10 cellular contexts compared by ENCODE assay signal in genomic region chr11:3920148-3920852, GRCh38.
A peak's percentile ranks its signal among the peaks of the same experiment; 100 is the strongest.
DNase-seq lines count a peak whose midpoint lies in the region; ATAC-seq and TF ChIP-seq lines count a peak whose summit lies in the region.
"Had no signal": no experiment of that assay in that cellular context is flagged by ENCODE, and none has a peak within 500 bp of the region (broad histone marks: within the 10 kb centered on the region; RNA-seq: fewer than 3 reads in every experiment).

No MANE protein-coding gene starts in this region.

- H3K9ac ChIP-seq in H9 (ENCODE audit: extremely low read depth, insufficient read length, low read length): no peak overlapping the region

- H2BK15ac ChIP-seq in H9 (ENCODE audit: low read depth, low read length): no peak overlapping the region

- H3K4me1 ChIP-seq in prostate gland (replicated peaks) (no peaks in the 10 kb centered on the region), H9 (ENCODE audit: insufficient read depth, low read length) (no peaks in the 10 kb centered on the region)

- H3K9me3 Mint-ChIP-seq in H9: peaks cover 3 to 11% of the 10 kb centered on the region in 2 experiments; a peak in 4 of 5 replicates

- TF ChIP-seq CTCF in prostate gland (IDR thresholded peaks at IDR 0.05) (no peak), H9 (conservative IDR thresholded peaks at IDR 0.05) (no peak)

- no peaks in the 10 kb centered on the region for H3K36me3 ChIP-seq in prostate gland
- H3K36me3 ChIP-seq: adrenal gland, thyroid gland had no signal

- no peak overlapping the region for H4K5ac ChIP-seq in H9 (ENCODE audit: insufficient read length, low read depth, low read length)

- no peaks in the 10 kb centered on the region for H3K23me2 ChIP-seq in H9 (ENCODE audit: insufficient read length, low read depth, low read length, poor library complexity, severe bottlenecking)

- H3K79me2 ChIP-seq in H9 (ENCODE audit: insufficient read depth, low read length): no peaks in the 10 kb centered on the region

- no peak overlapping the region for H2BK120ac ChIP-seq in H9 (ENCODE audit: low read depth, low read length, poor library complexity, severe bottlenecking)

- peak; percentile 61 for ATAC-seq in GM21526 (IDR thresholded peaks at IDR 0.05; ENCODE audit: low FRiP score, unreplicated experiment)
- ATAC-seq in left cardiac atrium: peak in 1 of 2 donors; percentile 74

- H3K27ac ChIP-seq in prostate gland: no peak overlapping the region
- no peak overlapping the region for H3K27ac ChIP-seq in H9 (ENCODE audit: insufficient read length, low read depth, low read length)
- H3K27ac ChIP-seq: adrenal gland, thyroid gland had no signal

- no peak overlapping the region for H3T11ph ChIP-seq in H9 (ENCODE audit: low read length)

- no peaks in the 10 kb centered on the region for H3K4me1 Mint-ChIP-seq in H9

- H3K4ac ChIP-seq in H9 (ENCODE audit: low read depth, low read length): no peak overlapping the region

- no peak overlapping the region for H2AK5ac ChIP-seq in H9 (ENCODE audit: insufficient read length, low read length)

- no peak for TF ChIP-seq POLR2A in prostate gland (IDR thresholded peaks at IDR 0.05)

- H3K9me3 ChIP-seq in prostate gland: no peaks in the 10 kb centered on the region
- no peaks in the 10 kb centered on the region for H3K9me3 ChIP-seq in H9 (ENCODE audit: control insufficient read depth, low read depth, low read length)
- H3K9me3 ChIP-seq: adrenal gland, thyroid gland had no signal

- H3K4me3 Mint-ChIP-seq in H9: no peak overlapping the region

- peak; percentile 10 for DNase-seq in NCI-H2171 (lab: John Stamatoyannopoulos, UW)
- DNase-seq in activated T-cell treated with anti-CD3 and anti-CD28 coated beads for 24 hours (ENCODE audit: low read depth): peak; percentile 70
- peak; percentile 46 for DNase-seq in left cardiac atrium
- peak; percentile 43 to 48 for DNase-seq in stimulated activated CD8-positive, alpha-beta memory T cell treated with anti-CD3 and anti-CD28 coated beads, Interleukin-7, amount 100 ng/mL, for 1 hour (ENCODE audit: low read depth in 2 of 2)
- no peak for DNase-seq in prostate gland (ENCODE audit: low spot score)
- DNase-seq in H9: no peak
- no peak for DNase-seq in NCI-H748 (lab: John Stamatoyannopoulos, UW; ENCODE audit: unreplicated experiment)

- no peak overlapping the region for H2AFZ ChIP-seq in H9 (ENCODE audit: low read length)

- peaks cover 0 to 4% (median 2%) of the 10 kb centered on the region in 3 experiments; a peak in 2 of 7 replicates for H3K36me3 Mint-ChIP-seq in H9 (ENCODE audit: insufficient read depth in 1 of 3, low read depth in 3 of 3)

- no peaks in the 10 kb centered on the region for H3K79me1 ChIP-seq in H9 (ENCODE audit: insufficient read depth, low read depth, low read length, poor library complexity, severe bottlenecking)

- H2BK5ac ChIP-seq in H9 (ENCODE audit: insufficient read length, low read length): no peak overlapping the region

- no peak overlapping the region for H3K18ac ChIP-seq in H9 (ENCODE audit: insufficient read length, low read depth, low read length)

- no peak overlapping the region for H2BK20ac ChIP-seq in H9 (ENCODE audit: low read depth, low read length, poor library complexity, severe bottlenecking)

- no peak overlapping the region for H3K27ac Mint-ChIP-seq in H9

- H4K91ac ChIP-seq in H9 (ENCODE audit: insufficient read length, low read depth, low read length): no peak overlapping the region

- no peak overlapping the region for H4K8ac ChIP-seq in H9 (replicated peaks; ENCODE audit: insufficient read length, low read depth, low read length)

- no peaks in the 10 kb centered on the region for H4K20me1 ChIP-seq in H9 (ENCODE audit: control insufficient read depth, insufficient read depth, insufficient read length)

- WGBS in prostate gland: 66% methylated on average over 2 of the region's 2 CpGs
- WGBS in H9 (ENCODE audit: extremely low coverage, insufficient read length, low lambda C conversion rate): no CpG with 5 or more reads among the region's 2 CpGs

- H3K4me2 ChIP-seq in H9 (ENCODE audit: insufficient read depth, insufficient read length, low read length): no peak overlapping the region

- intact Hi-C loops in left cardiac atrium (cut with DNase I): no loop called here
- intact Hi-C loops in prostate gland (cut with DNase I): no loop called here

- no peak overlapping the region for H3K4me3 ChIP-seq in prostate gland
- H3K4me3 ChIP-seq: adrenal gland, thyroid gland had no signal

- H3K14ac ChIP-seq in H9 (ENCODE audit: insufficient read depth, low read length): no peak overlapping the region

- no peak overlapping the region for H3K23ac ChIP-seq in H9 (ENCODE audit: insufficient read length, low read depth, low read length)

- H3K27me3 Mint-ChIP-seq in H9 (ENCODE audit: low read depth): no peaks in the 10 kb centered on the region

- H3K56ac ChIP-seq in H9 (ENCODE audit: insufficient read length, low read depth, low read length): no peak overlapping the region

- no peaks in the 10 kb centered on the region for H3K27me3 ChIP-seq in prostate gland (replicated peaks; ENCODE audit: insufficient read depth)
- no peaks in the 10 kb centered on the region for H3K27me3 ChIP-seq in H9 (ENCODE audit: insufficient read depth, low read length)
- H3K27me3 ChIP-seq: adrenal gland, thyroid gland had no signal

- H2BK12ac ChIP-seq in H9 (ENCODE audit: insufficient read length, low read depth, low read length): no peak overlapping the region

Comparison
In these comparisons a context has a peak if more than half of its experiments do, and no peak if none do; other contexts are left out.
1. DNase-seq: peak in NCI-H2171 (single experiment), activated T-cell treated with anti-CD3 and anti-CD28 coated beads for 24 hours (single experiment), left cardiac atrium (single experiment) and stimulated activated CD8-positive, alpha-beta memory T cell treated with anti-CD3 and anti-CD28 coated beads, Interleukin-7, amount 100 ng/mL, for 1 hour (2 of 2); none in prostate gland (single experiment), H9 (single experiment) and NCI-H748 (single experiment).